19 cellular contexts compared by ENCODE assay signal in the genomic region with DNA sequence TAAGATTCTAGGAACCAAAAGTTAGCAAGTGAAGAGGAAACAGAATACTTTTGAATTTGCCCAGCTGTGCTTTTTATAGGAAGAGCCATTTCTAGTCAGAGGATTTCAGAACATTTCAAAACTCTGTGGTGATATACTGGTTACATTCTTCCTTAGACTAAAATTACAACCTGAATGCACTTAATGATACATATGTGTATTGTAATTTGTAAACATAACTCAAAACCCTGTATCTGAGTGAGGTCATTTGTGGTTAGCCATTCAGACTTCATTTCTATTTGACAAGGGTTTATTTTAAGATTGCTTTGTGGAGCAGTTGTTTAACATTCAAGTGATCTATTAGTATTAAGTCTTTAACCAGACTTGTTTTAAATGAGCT. TPM values are rescaled to one million over a fixed set of nuclear protein-coding genes. Genes with fewer than 3 reads are reported as not detected.
A peak's percentile ranks its signal among the peaks of the same experiment; 100 is the strongest.
DNase-seq lines count a peak whose midpoint lies in the region; ATAC-seq and TF ChIP-seq lines count a peak whose summit lies in the region.
"Had no signal": no experiment of that assay in that cellular context is flagged by ENCODE, and none has a peak within 500 bp of the region (broad histone marks: within the 10 kb centered on the region; RNA-seq: fewer than 3 reads in every experiment).

No MANE protein-coding gene starts in this region.

- no peaks in the 10 kb centered on the region for H3K27me3 Mint-ChIP-seq in activated CD8-positive, alpha-beta memory T cell treated with anti-CD3 and anti-CD28 coated beads, Interleukin-2, amount 10 ng/mL, durations not matched to agents 7 days and 5 days
- H3K27me3 Mint-ChIP-seq in progenitor cell of endocrine pancreas = no peaks in the 10 kb centered on the region
- H3K27me3 Mint-ChIP-seq: CD8-positive, alpha-beta memory T cell had no signal

- CTCF ChIA-PET in activated CD8-positive, alpha-beta memory T cell treated with anti-CD3 and anti-CD28 coated beads, Interleukin-2, amount 10 ng/mL, durations not matched to agents 7 days and 5 days (lab: Charles Lee) = interaction anchor here (1.0 kb wide), 1 partner anchor 24 kb away, joined by 3 read pairs; no protein-coding TSS in a partner anchor

- H3K9me3 Mint-ChIP-seq in activated CD8-positive, alpha-beta memory T cell treated with anti-CD3 and anti-CD28 coated beads, Interleukin-2, amount 10 ng/mL, durations not matched to agents 7 days and 5 days (ENCODE audit: low read depth) = no peaks in the 10 kb centered on the region
- H3K9me3 Mint-ChIP-seq in progenitor cell of endocrine pancreas (ENCODE audit: low read depth) = peaks cover 4% of the 10 kb centered on the region
- H3K9me3 Mint-ChIP-seq: CD8-positive, alpha-beta memory T cell; nephron progenitor cell had no signal

- H3K4me3 Mint-ChIP-seq in activated CD8-positive, alpha-beta memory T cell treated with anti-CD3 and anti-CD28 coated beads, Interleukin-2, amount 10 ng/mL, durations not matched to agents 7 days and 5 days = no peak overlapping the region
- H3K4me3 Mint-ChIP-seq in progenitor cell of endocrine pancreas (ENCODE audit: low read depth) = no peak overlapping the region
- H3K4me3 Mint-ChIP-seq: CD8-positive, alpha-beta memory T cell; nephron progenitor cell had no signal

- peaks cover 19% of the 10 kb centered on the region for H3K4me1 Mint-ChIP-seq in activated CD8-positive, alpha-beta memory T cell treated with anti-CD3 and anti-CD28 coated beads, Interleukin-2, amount 10 ng/mL, durations not matched to agents 7 days and 5 days
- H3K4me1 Mint-ChIP-seq in progenitor cell of endocrine pancreas (ENCODE audit: low read depth) = peaks cover 16% of the 10 kb centered on the region

- peak; percentile 33 for ATAC-seq in activated CD8-positive, alpha-beta memory T cell treated with anti-CD3 and anti-CD28 coated beads, Interleukin-2, amount 10 ng/mL, durations not matched to agents 7 days and 5 days
- no peak for ATAC-seq in GM18858 (IDR thresholded peaks at IDR 0.05; ENCODE audit: unreplicated experiment)

- peaks cover 13% of the 10 kb centered on the region for H3K36me3 Mint-ChIP-seq in activated CD8-positive, alpha-beta memory T cell treated with anti-CD3 and anti-CD28 coated beads, Interleukin-2, amount 10 ng/mL, durations not matched to agents 7 days and 5 days
- H3K36me3 Mint-ChIP-seq in progenitor cell of endocrine pancreas (ENCODE audit: insufficient read depth) = peaks cover 18% of the 10 kb centered on the region

- TF ChIP-seq CTCF in progenitor cell of endocrine pancreas (IDR thresholded peaks at IDR 0.05; ENCODE audit: unreplicated experiment) = no peak

- DNase-seq in activated CD8-positive, alpha-beta memory T cell treated with anti-CD3 and anti-CD28 coated beads, Interleukin-2, amount 10 ng/mL, durations not matched to agents 7 days and 5 days = no peak
- DNase-seq in activated CD8-positive, alpha-beta memory T cell treated with anti-CD3 and anti-CD28 coated beads for 24 hours = no peak
- DNase-seq in MV-4-11 (lab: John Stamatoyannopoulos, UW) (peak; percentile 90), astrocyte of the hippocampus (ENCODE audit: low read depth, low spot score) (peak; percentile 23), progenitor cell of endocrine pancreas (ENCODE audit: low spot score, unreplicated experiment) (no peak), KG1 (lab: John Stamatoyannopoulos, UW) (no peak), activated T-cell treated with anti-CD3 and anti-CD28 coated beads for 4 hours (no peak)
- DNase-seq: 8988T; CD8-positive, alpha-beta memory T cell; dermis blood vessel endothelial cell; esophagus squamous epithelium; GDM1; GOT3; NCI-H1417 treated with DMSO at 0.1 percent for 48 hours; nephron progenitor cell; stimulated activated CD4-positive, alpha-beta T cell treated with anti-CD3 and anti-CD28 coated beads, Interleukin-2, amount 100 ng/mL, for 24 hours; transverse colon had no signal

- peak overlapping the region; percentile 55 for H3K27ac Mint-ChIP-seq in activated CD8-positive, alpha-beta memory T cell treated with anti-CD3 and anti-CD28 coated beads, Interleukin-2, amount 10 ng/mL, durations not matched to agents 7 days and 5 days
- peak overlapping the region; percentile 21 for H3K27ac Mint-ChIP-seq in progenitor cell of endocrine pancreas

RNA-seq across cellular contexts. Expression of gene TRIM71, which starts 59.4 kb away (rescaled TPM):
- under 1 TPM in 1 of 2 experiments, not detected in 1; 0.09 TPM for total RNA-seq in activated CD8-positive, alpha-beta memory T cell treated with anti-CD3 and anti-CD28 coated beads, Interleukin-2, amount 10 ng/mL, durations not matched to agents 7 days and 5 days
- 61.3 and 61.6 TPM in 2 replicates for total RNA-seq in progenitor cell of endocrine pancreas
- total RNA-seq: dermis blood vessel endothelial cell, esophagus squamous epithelium, OCI-LY7, transverse colon had no signal

Comparison
In these comparisons a context has a peak if more than half of its experiments do, and no peak if none do; other contexts are left out.
1. DNase-seq: peak in MV-4-11 (single experiment) and astrocyte of the hippocampus (single experiment); none in activated CD8-positive, alpha-beta memory T cell treated with anti-CD3 and anti-CD28 coated beads, Interleukin-2, amount 10 ng/mL, durations not matched to agents 7 days and 5 days (single experiment), activated CD8-positive, alpha-beta memory T cell treated with anti-CD3 and anti-CD28 coated beads for 24 hours (single experiment), progenitor cell of endocrine pancreas (single experiment), KG1 (single experiment) and activated T-cell treated with anti-CD3 and anti-CD28 coated beads for 4 hours (single experiment).
2. RNA of gene TRIM71, which starts 59.4 kb away (total RNA-seq): 61.3 to 61.6 TPM in progenitor cell of endocrine pancreas; 0.09 TPM in activated CD8-positive, alpha-beta memory T cell treated with anti-CD3 and anti-CD28 coated beads, Interleukin-2, amount 10 ng/mL, durations not matched to agents 7 days and 5 days; every median in the first group is over 10 times any median in the second.